21 cellular contexts compared by ENCODE assay signal in the genomic region with DNA sequence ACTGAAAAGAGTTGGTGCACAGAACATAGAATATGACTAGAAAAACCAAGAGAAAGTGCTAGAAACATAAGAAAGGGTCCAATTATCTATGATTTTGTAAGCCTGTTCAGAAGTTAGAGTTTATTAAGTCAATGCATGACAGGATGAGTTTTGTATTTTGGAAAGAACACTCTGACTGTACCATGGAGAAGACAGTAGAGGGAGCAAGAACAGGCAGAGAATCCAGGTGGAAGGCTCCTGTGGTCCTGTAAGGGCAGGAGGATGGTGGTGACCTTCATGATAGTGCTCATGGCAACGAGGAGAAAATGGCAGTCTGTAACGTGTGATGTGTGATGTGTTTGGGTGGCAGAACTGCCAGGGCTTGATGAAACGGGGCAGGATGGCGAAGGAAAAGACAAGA.
DNase-seq lines count a peak whose midpoint lies in the region; ATAC-seq and TF ChIP-seq lines count a peak whose summit lies in the region.
"Had no signal": no experiment of that assay in that cellular context is flagged by ENCODE, and none has a peak within 500 bp of the region (broad histone marks: within the 10 kb centered on the region; RNA-seq: fewer than 3 reads in every experiment).

No MANE protein-coding gene starts in this region.

- no peaks in the 10 kb centered on the region for H3F3A ChIP-seq in Loucy (ENCODE audit: low read depth)

- TF ChIP-seq CTCF in C4-2B (conservative IDR thresholded peaks at IDR 0.05) (peak; percentile 9), Loucy (conservative IDR thresholded peaks at IDR 0.05; ENCODE audit: low read length) (peak; percentile 28; the same call in 1 of the 2 replicates), choroid plexus epithelial cell (conservative IDR thresholded peaks at IDR 0.05; ENCODE audit: low read depth, low read length) (peak; percentile 31)

- no peaks in the 10 kb centered on the region for H3K9me3 ChIP-seq in Loucy (ENCODE audit: insufficient read depth, low read depth, low read length)
- H3K9me3 ChIP-seq: A549, HAP-1 had no signal

- H3K9ac ChIP-seq in Loucy (ENCODE audit: low read depth, low read length, poor library complexity, severe bottlenecking) = no peak overlapping the region

- H3K4me1 ChIP-seq in Loucy (ENCODE audit: insufficient read depth, low read length, poor library complexity, severe bottlenecking) = no peaks in the 10 kb centered on the region
- H3K4me1 ChIP-seq: A549, HAP-1 had no signal

- no peaks in the 10 kb centered on the region for H3K27me3 ChIP-seq in Loucy (ENCODE audit: insufficient read depth, low read length, poor library complexity, severe bottlenecking)

- no peak overlapping the region for H3K4me2 ChIP-seq in Loucy (ENCODE audit: low read depth, low read length, poor library complexity, severe bottlenecking)
- H3K4me2 ChIP-seq: A549 had no signal

- DNase-seq in choroid plexus epithelial cell (ENCODE audit: low read depth) (no peak), left lobe of liver (ENCODE audit: low spot score) (no peak), NCI-H446 treated with DMSO at 0.1 percent for 48 hours (lab: John Stamatoyannopoulos, UW) (no peak)
- no peak for DNase-seq in stimulated activated CD4-positive, alpha-beta T cell treated with anti-CD3 and anti-CD28 coated beads, Interleukin-1b, Interleukin-23, amount 100 ng/mL, for 48 hours
- DNase-seq: CD4-positive, alpha-beta memory T cell; DMS153; EL; KBM-7; NCI-H1417; NCI-H187; NCI-H2107; NCI-H510A treated with DMSO at 0.1 percent for 48 hours; NCI-H774; RPMI8226; SIG-M5 had no signal

- no peak overlapping the region for H2AFZ ChIP-seq in Loucy (ENCODE audit: low read length)

- H4K20me1 ChIP-seq in Loucy (ENCODE audit: insufficient read depth, low read length, poor library complexity, severe bottlenecking) = no peaks in the 10 kb centered on the region

- H3K79me2 ChIP-seq in Loucy (ENCODE audit: insufficient read depth, low read length) = no peaks in the 10 kb centered on the region

- H3K27ac ChIP-seq in C4-2B = no peak overlapping the region
- H3K27ac ChIP-seq: A549 had no signal

- H3K36me3 ChIP-seq in Loucy (ENCODE audit: insufficient read depth, low read length) = no peaks in the 10 kb centered on the region
- H3K36me3 ChIP-seq: HAP-1 had no signal

- H3K4me3 ChIP-seq in Loucy (ENCODE audit: low read length, poor library complexity, severe bottlenecking) (no peak overlapping the region), choroid plexus epithelial cell (ENCODE audit: low read depth, low read length) (no peak overlapping the region)
- H3K4me3 ChIP-seq: A549, HAP-1 had no signal

- ATAC-seq in left lobe of liver (peak; percentile 55), GM18498 (IDR thresholded peaks at IDR 0.05; ENCODE audit: unreplicated experiment) (no peak), GM18520 (IDR thresholded peaks at IDR 0.05; ENCODE audit: unreplicated experiment) (no peak)
- ATAC-seq: A549 had no signal

- no peaks in the 10 kb centered on the region for H3K9me2 ChIP-seq in Loucy (replicated peaks; ENCODE audit: low read depth, low read length)
